ENCODE assay signal across 26 cellular contexts in genomic region chr6:40336986-40337780, GRCh38.
"Had no signal": no experiment of that assay in that cellular context is flagged by ENCODE, and none has a peak within 500 bp of the region (broad histone marks: within the 10 kb centered on the region; RNA-seq: fewer than 3 reads in every experiment).

No MANE protein-coding gene starts in this region.

- ATAC-seq: gastroesophageal sphincter; heart right ventricle; left cardiac atrium; lower lobe of right lung; naive thymus-derived CD4-positive, alpha-beta T cell; sciatic nerve; stimulated activated memory B cell treated with anti-CD40 and anti-IgM and Interleukin-4, amounts not matched to agents 10 μg/mL and 1 μg/mL and 100 μg/mL, for 72 hours had no signal

- H3K4me1 ChIP-seq: breast epithelium, heart right ventricle, lower lobe of right lung, stomach, suprapubic skin had no signal

- H3K4me3 ChIP-seq: breast epithelium, gastroesophageal sphincter, heart right ventricle, lower lobe of right lung, stomach, suprapubic skin, tibial nerve had no signal

- H3K9me3 ChIP-seq: breast epithelium, gastroesophageal sphincter, heart right ventricle, lower lobe of right lung, stomach, suprapubic skin, tibial nerve had no signal

- H3K36me3 ChIP-seq: breast epithelium, gastroesophageal sphincter, heart right ventricle, lower lobe of right lung, stomach, suprapubic skin, tibial nerve had no signal

- DNase-seq: activated B cell treated with CpG ODN at 0.5 μM for 24 hours; activated CD4-positive, alpha-beta T cell treated with anti-CD3 and anti-CD28 coated beads for 4 hours; activated CD4-positive, alpha-beta T cell treated with anti-CD3 and anti-CD28 coated beads, Interleukin-2, amount 50 U/mL, for 48 hours; activated CD8-positive, alpha-beta memory T cell treated with anti-CD3 and anti-CD28 coated beads, Interleukin-2, amount 50 U/mL, for 48 hours; activated effector memory CD4-positive, alpha-beta T cell treated with Interleukin-2 at 50 U/mL for 16 hours; activated naive CD4-positive, alpha-beta T cell treated with anti-CD3 and anti-CD28 coated beads for 36 hours; activated naive CD8-positive, alpha-beta T cell treated with anti-CD3 and anti-CD28 coated beads, Interleukin-2, amount 10 ng/mL, durations not matched to agents 7 days and 5 days; activated T-cell treated with anti-CD3 and anti-CD28 coated beads, Interleukin-2, amount 50 U/mL, for 48 hours; amniotic stem cell; heart right ventricle; islet precursor cell; left cardiac atrium; lower lobe of right lung; naive thymus-derived CD4-positive, alpha-beta T cell; occipital lobe; small intestine; stimulated activated CD4-positive, alpha-beta T cell treated with anti-CD3 and anti-CD28 coated beads, Interleukin-2, amount 100 ng/mL, for 24 hours; stomach; T-helper 9 cell had no signal

- H3K27ac ChIP-seq: breast epithelium, epithelial cell of prostate, gastroesophageal sphincter, heart right ventricle, lower lobe of right lung, stomach, suprapubic skin, tibial nerve had no signal
